Comparison of ENCODE assay signal across 35 cellular contexts in genomic region chr18:47586418-47586817, GRCh38.
"Had no signal": no experiment of that assay in that cellular context is flagged by ENCODE, and none has a peak within 500 bp of the region (broad histone marks: within the 10 kb centered on the region; RNA-seq: fewer than 3 reads in every experiment).

No MANE protein-coding gene starts in this region.

- H3K36me3 ChIP-seq: adrenal gland, ascending aorta, brain microvascular endothelial cell, breast epithelium, cardiac muscle cell had no signal

- DNase-seq: activated effector memory CD4-positive, alpha-beta T cell treated with anti-CD3 and anti-CD28 coated beads, Interleukin-2, amount 50 U/mL, for 16 hours; activated effector memory CD4-positive, alpha-beta T cell treated with Interleukin-2 at 50 U/mL for 16 hours; activated gamma-delta T cell; activated gamma-delta T cell treated with Interleukin-2 at 50 U/mL for 16 hours; activated naive CD4-positive, alpha-beta T cell; activated naive CD4-positive, alpha-beta T cell treated with anti-CD3 and anti-CD28 coated beads for 36 hours; activated naive CD4-positive, alpha-beta T cell treated with anti-CD3 and anti-CD28 coated beads, Interleukin-2, amount 10 ng/mL, durations not matched to agents 7 days and 5 days; activated naive CD4-positive, alpha-beta T cell treated with anti-CD3 and anti-CD28 coated beads, Interleukin-2, amount 50 U/mL, for 16 hours; activated naive CD4-positive, alpha-beta T cell treated with Interleukin-2 at 50 U/mL for 16 hours; activated naive CD8-positive, alpha-beta T cell treated with anti-CD3 and anti-CD28 coated beads for 36 hours; activated naive CD8-positive, alpha-beta T cell treated with anti-CD3 and anti-CD28 coated beads, Interleukin-2, amount 10 ng/mL, durations not matched to agents 7 days and 5 days; activated naive CD8-positive, alpha-beta T cell treated with anti-CD3 and anti-CD28 coated beads, Interleukin-2, amount 50 U/mL, for 24 hours; activated T-cell treated with anti-CD3 and anti-CD28 coated beads for 4 hours; activated T-cell treated with anti-CD3 and anti-CD28 coated beads, Interleukin-2, amount 50 U/mL, for 1 hour; activated T-cell treated with anti-CD3 and anti-CD28 coated beads, Interleukin-2, amount 50 U/mL, for 24 hours; activated T-cell treated with anti-CD3 and anti-CD28 coated beads, Interleukin-2, amount 50 U/mL, for 4 hours; activated T-cell treated with anti-CD3 and anti-CD28 coated beads, Interleukin-2, amount 50 U/mL, for 48 hours; activated T-cell treated with anti-CD3 and anti-CD28 coated beads, Interleukin-2, amount 50 U/mL, for 72 hours; adrenal gland; amniotic stem cell; aorta; body of pancreas; brain microvascular endothelial cell; central memory CD4-positive, alpha-beta T cell; cerebellar nuclear complex had no signal

- H3K4me3 ChIP-seq: adrenal gland, ascending aorta, body of pancreas, breast epithelium, cardiac muscle cell had no signal

- H3K27ac ChIP-seq: adrenal gland, ascending aorta, body of pancreas, brain microvascular endothelial cell, breast epithelium, cardiac muscle cell had no signal

- ATAC-seq: activated naive CD4-positive, alpha-beta T cell treated with anti-CD3 and anti-CD28 coated beads, Interleukin-2, amount 50 U/mL, for 72 hours; activated naive CD8-positive, alpha-beta T cell treated with anti-CD3 and anti-CD28 coated beads, Interleukin-2, amount 50 U/mL, for 24 hours; activated T-cell treated with anti-CD3 and anti-CD28 coated beads, Interleukin-2, amount 50 U/mL, for 4 hours; activated T-cell treated with anti-CD3 and anti-CD28 coated beads, Interleukin-2, amount 50 U/mL, for 72 hours; body of pancreas had no signal

- H3K4me3 Mint-ChIP-seq: activated naive CD4-positive, alpha-beta T cell treated with anti-CD3 and anti-CD28 coated beads for 36 hours; activated naive CD4-positive, alpha-beta T cell treated with anti-CD3 and anti-CD28 coated beads, Interleukin-2, amount 10 ng/mL, durations not matched to agents 7 days and 5 days; activated naive CD4-positive, alpha-beta T cell treated with anti-CD3 and anti-CD28 coated beads, Interleukin-2, amount 50 U/mL, for 24 hours; activated naive CD8-positive, alpha-beta T cell; activated naive CD8-positive, alpha-beta T cell treated with anti-CD3 and anti-CD28 coated beads for 36 hours; activated naive CD8-positive, alpha-beta T cell treated with anti-CD3 and anti-CD28 coated beads, Interleukin-2, amount 10 ng/mL, durations not matched to agents 7 days and 5 days; activated naive CD8-positive, alpha-beta T cell treated with anti-CD3 and anti-CD28 coated beads, Interleukin-2, amount 50 U/mL, for 24 hours; activated T-cell treated with anti-CD3 and anti-CD28 coated beads, Interleukin-2, amount 50 U/mL, for 24 hours; activated T-cell treated with anti-CD3 and anti-CD28 coated beads, Interleukin-2, amount 50 U/mL, for 4 hours; activated T-cell treated with anti-CD3 and anti-CD28 coated beads, Interleukin-2, amount 50 U/mL, for 72 hours; activated T-helper 1 cell treated with anti-CD3 and anti-CD28 coated beads, Interleukin-12 subunit alpha, Interleukin-12 subunit beta, Interleukin-2, Interleukin-4 antibody, amounts not matched to agents 30 ng/mL and 10 ng/mL and 1 ng/mL, durations not matched to agents 14 hours and 24 hours and 36 hours; central memory CD8-positive, alpha-beta T cell had no signal

- H3K27me3 Mint-ChIP-seq: activated naive CD4-positive, alpha-beta T cell treated with anti-CD3 and anti-CD28 coated beads, Interleukin-2, amount 10 ng/mL, durations not matched to agents 7 days and 5 days; activated naive CD8-positive, alpha-beta T cell had no signal

- H3K4me1 Mint-ChIP-seq: activated naive CD4-positive, alpha-beta T cell treated with anti-CD3 and anti-CD28 coated beads, Interleukin-2, amount 10 ng/mL, durations not matched to agents 7 days and 5 days; activated naive CD4-positive, alpha-beta T cell treated with anti-CD3 and anti-CD28 coated beads, Interleukin-2, amount 50 U/mL, for 24 hours; activated naive CD8-positive, alpha-beta T cell treated with anti-CD3 and anti-CD28 coated beads for 36 hours; activated naive CD8-positive, alpha-beta T cell treated with anti-CD3 and anti-CD28 coated beads, Interleukin-2, amount 50 U/mL, for 24 hours; central memory CD8-positive, alpha-beta T cell had no signal

- H3K9me3 ChIP-seq: adrenal gland, ascending aorta, body of pancreas, breast epithelium had no signal

- H3K9me3 Mint-ChIP-seq: activated naive CD4-positive, alpha-beta T cell treated with anti-CD3 and anti-CD28 coated beads for 36 hours; activated naive CD4-positive, alpha-beta T cell treated with anti-CD3 and anti-CD28 coated beads, Interleukin-2, amount 10 ng/mL, durations not matched to agents 7 days and 5 days; activated naive CD4-positive, alpha-beta T cell treated with anti-CD3 and anti-CD28 coated beads, Interleukin-2, amount 50 U/mL, for 24 hours; activated naive CD4-positive, alpha-beta T cell treated with anti-CD3 and anti-CD28 coated beads, Interleukin-2, amount 50 U/mL, for 72 hours; activated naive CD8-positive, alpha-beta T cell treated with anti-CD3 and anti-CD28 coated beads for 36 hours; activated naive CD8-positive, alpha-beta T cell treated with anti-CD3 and anti-CD28 coated beads, Interleukin-2, amount 10 ng/mL, durations not matched to agents 7 days and 5 days; activated naive CD8-positive, alpha-beta T cell treated with anti-CD3 and anti-CD28 coated beads, Interleukin-2, amount 50 U/mL, for 24 hours; activated T-cell treated with anti-CD3 and anti-CD28 coated beads, Interleukin-2, amount 50 U/mL, for 24 hours; activated T-cell treated with anti-CD3 and anti-CD28 coated beads, Interleukin-2, amount 50 U/mL, for 4 hours; activated T-cell treated with anti-CD3 and anti-CD28 coated beads, Interleukin-2, amount 50 U/mL, for 72 hours; activated T-helper 1 cell treated with anti-CD3 and anti-CD28 coated beads, Interleukin-12 subunit alpha, Interleukin-12 subunit beta, Interleukin-2, Interleukin-4 antibody, amounts not matched to agents 30 ng/mL and 10 ng/mL and 1 ng/mL, durations not matched to agents 14 hours and 24 hours and 36 hours; activated T-helper 2 cell treated with anti-CD3 and anti-CD28 coated beads, Interferon-gamma antibody, Interleukin-2, Interleukin-4, amounts not matched to agents 10 μg/mL and 5 μg/mL and 100 μg/mL, durations not matched to agents 14 hours and 24 hours and 36 hours; central memory CD8-positive, alpha-beta T cell had no signal

- H3K27me3 ChIP-seq: adrenal gland, ascending aorta, brain microvascular endothelial cell, breast epithelium, cardiac muscle cell had no signal

- H3K36me3 Mint-ChIP-seq: activated naive CD4-positive, alpha-beta T cell treated with anti-CD3 and anti-CD28 coated beads, Interleukin-2, amount 10 ng/mL, durations not matched to agents 7 days and 5 days; activated naive CD4-positive, alpha-beta T cell treated with anti-CD3 and anti-CD28 coated beads, Interleukin-2, amount 50 U/mL, for 24 hours; activated naive CD8-positive, alpha-beta T cell; activated naive CD8-positive, alpha-beta T cell treated with anti-CD3 and anti-CD28 coated beads for 36 hours; activated naive CD8-positive, alpha-beta T cell treated with anti-CD3 and anti-CD28 coated beads, Interleukin-2, amount 10 ng/mL, durations not matched to agents 7 days and 5 days; brain had no signal

- H3K27ac Mint-ChIP-seq: activated naive CD4-positive, alpha-beta T cell treated with anti-CD3 and anti-CD28 coated beads for 36 hours; activated naive CD4-positive, alpha-beta T cell treated with anti-CD3 and anti-CD28 coated beads, Interleukin-2, amount 10 ng/mL, durations not matched to agents 7 days and 5 days; activated naive CD4-positive, alpha-beta T cell treated with anti-CD3 and anti-CD28 coated beads, Interleukin-2, amount 50 U/mL, for 24 hours; activated naive CD4-positive, alpha-beta T cell treated with anti-CD3 and anti-CD28 coated beads, Interleukin-2, amount 50 U/mL, for 72 hours; activated naive CD8-positive, alpha-beta T cell; activated naive CD8-positive, alpha-beta T cell treated with anti-CD3 and anti-CD28 coated beads for 36 hours; activated naive CD8-positive, alpha-beta T cell treated with anti-CD3 and anti-CD28 coated beads, Interleukin-2, amount 10 ng/mL, durations not matched to agents 7 days and 5 days; activated naive CD8-positive, alpha-beta T cell treated with anti-CD3 and anti-CD28 coated beads, Interleukin-2, amount 50 U/mL, for 24 hours; activated T-cell treated with anti-CD3 and anti-CD28 coated beads, Interleukin-2, amount 50 U/mL, for 24 hours; activated T-cell treated with anti-CD3 and anti-CD28 coated beads, Interleukin-2, amount 50 U/mL, for 72 hours; activated T-helper 1 cell treated with anti-CD3 and anti-CD28 coated beads, Interleukin-12 subunit alpha, Interleukin-12 subunit beta, Interleukin-2, Interleukin-4 antibody, amounts not matched to agents 30 ng/mL and 10 ng/mL and 1 ng/mL, durations not matched to agents 14 hours and 24 hours and 36 hours; activated T-helper 2 cell treated with anti-CD3 and anti-CD28 coated beads, Interferon-gamma antibody, Interleukin-2, Interleukin-4, amounts not matched to agents 10 μg/mL and 5 μg/mL and 100 μg/mL, durations not matched to agents 14 hours and 24 hours and 36 hours had no signal
